29 cellular contexts compared by ENCODE assay signal in genomic region chr4:89995006-89995405, GRCh38.
"Had no signal": no experiment of that assay in that cellular context is flagged by ENCODE, and none has a peak within 500 bp of the region (broad histone marks: within the 10 kb centered on the region; RNA-seq: fewer than 3 reads in every experiment).

No MANE protein-coding gene starts in this region.

- H3K4me1 ChIP-seq: adrenal gland had no signal

- H3K4me3 Mint-ChIP-seq: activated CD4-positive, alpha-beta T cell treated with anti-CD3 and anti-CD28 coated beads for 36 hours; activated CD8-positive, alpha-beta T cell treated with anti-CD3 and anti-CD28 coated beads for 36 hours; activated naive CD8-positive, alpha-beta T cell treated with anti-CD3 and anti-CD28 coated beads, Interleukin-2, amount 10 ng/mL, durations not matched to agents 7 days and 5 days; activated T-cell treated with anti-CD3 and anti-CD28 coated beads, Interleukin-2, amount 50 U/mL, for 72 hours; T-cell had no signal

- H3K36me3 ChIP-seq: adrenal gland, WERI-Rb-1 had no signal

- H3K27me3 ChIP-seq: adrenal gland had no signal

- H3K9me3 Mint-ChIP-seq: activated CD8-positive, alpha-beta T cell treated with anti-CD3 and anti-CD28 coated beads for 36 hours; activated naive CD8-positive, alpha-beta T cell treated with anti-CD3 and anti-CD28 coated beads, Interleukin-2, amount 10 ng/mL, durations not matched to agents 7 days and 5 days; activated T-cell treated with anti-CD3 and anti-CD28 coated beads, Interleukin-2, amount 50 U/mL, for 72 hours; activated T-helper 2 cell treated with anti-CD3 and anti-CD28 coated beads, Interferon-gamma antibody, Interleukin-2, Interleukin-4, amounts not matched to agents 10 μg/mL and 5 μg/mL and 100 μg/mL, durations not matched to agents 14 hours and 24 hours and 36 hours; T-cell had no signal

- H3K36me3 Mint-ChIP-seq: activated naive CD8-positive, alpha-beta T cell treated with anti-CD3 and anti-CD28 coated beads, Interleukin-2, amount 10 ng/mL, durations not matched to agents 7 days and 5 days; T-cell had no signal

- H3K27ac ChIP-seq: adrenal gland, SK-N-MC, WERI-Rb-1 had no signal

- DNase-seq: activated CD4-positive, alpha-beta T cell treated with anti-CD3 and anti-CD28 coated beads for 36 hours; activated CD4-positive, alpha-beta T cell treated with anti-CD3 and anti-CD28 coated beads, Interleukin-2, amount 50 U/mL, for 1 hour; activated CD8-positive, alpha-beta memory T cell treated with anti-CD3 and anti-CD28 coated beads, Interleukin-2, amount 50 U/mL, for 4 hours; activated CD8-positive, alpha-beta T cell treated with anti-CD3 and anti-CD28 coated beads for 36 hours; activated naive CD4-positive, alpha-beta T cell treated with anti-CD3 and anti-CD28 coated beads, Interleukin-2, amount 50 U/mL, for 16 hours; activated naive CD8-positive, alpha-beta T cell treated with anti-CD3 and anti-CD28 coated beads, Interleukin-2, amount 10 ng/mL, durations not matched to agents 7 days and 5 days; activated T-cell treated with anti-CD3 and anti-CD28 coated beads, Interleukin-2, amount 50 U/mL, for 72 hours; adrenal gland; anterior cingulate cortex; caudate nucleus; Kasumi-1; NCI-H1092; NCI-H1417; NCI-H1694; NCI-H2029; NCI-H2107; NCI-H2171 treated with DMSO at 0.1 percent for 48 hours; NCI-H226; NCI-H526; NCI-H82; RPMI8226; T-cell; T-helper 2 cell; WERI-Rb-1 had no signal

- H3K27ac Mint-ChIP-seq: activated CD4-positive, alpha-beta T cell treated with anti-CD3 and anti-CD28 coated beads for 36 hours; activated CD8-positive, alpha-beta T cell treated with anti-CD3 and anti-CD28 coated beads for 36 hours; activated naive CD8-positive, alpha-beta T cell treated with anti-CD3 and anti-CD28 coated beads, Interleukin-2, amount 10 ng/mL, durations not matched to agents 7 days and 5 days; activated T-cell treated with anti-CD3 and anti-CD28 coated beads, Interleukin-2, amount 50 U/mL, for 72 hours; activated T-helper 2 cell treated with anti-CD3 and anti-CD28 coated beads, Interferon-gamma antibody, Interleukin-2, Interleukin-4, amounts not matched to agents 10 μg/mL and 5 μg/mL and 100 μg/mL, durations not matched to agents 14 hours and 24 hours and 36 hours; T-cell had no signal

- H3K9me3 ChIP-seq: adrenal gland had no signal

- H3K4me1 Mint-ChIP-seq: activated naive CD8-positive, alpha-beta T cell treated with anti-CD3 and anti-CD28 coated beads, Interleukin-2, amount 10 ng/mL, durations not matched to agents 7 days and 5 days; T-cell had no signal

- H3K4me3 ChIP-seq: adrenal gland, K562, SK-N-MC had no signal

- ATAC-seq: activated CD4-positive, alpha-beta T cell treated with anti-CD3 and anti-CD28 coated beads for 36 hours; activated CD8-positive, alpha-beta T cell treated with anti-CD3 and anti-CD28 coated beads for 36 hours; activated T-cell treated with anti-CD3 and anti-CD28 coated beads, Interleukin-2, amount 50 U/mL, for 72 hours; K562; Panc1; Right ventricle myocardium inferior; T-cell had no signal
